Comparison of ENCODE assay signal across 18 cellular contexts in genomic region chr16:62876133-62876532, GRCh38.
"Had no signal": no experiment of that assay in that cellular context is flagged by ENCODE, and none has a peak within 500 bp of the region (broad histone marks: within the 10 kb centered on the region; RNA-seq: fewer than 3 reads in every experiment).

No MANE protein-coding gene starts in this region.

- H3K36me3 ChIP-seq: SJCRH30 had no signal

- H3K27ac ChIP-seq: SJCRH30 had no signal

- H3K4me1 ChIP-seq: SJCRH30 had no signal

- H3K4me3 ChIP-seq: SJCRH30 had no signal

- DNase-seq: KBM-7, MV-4-11, NCI-H1048, NCI-H1105, NCI-H1417, NCI-H1436 treated with DMSO at 0.1 percent for 48 hours, NCI-H1694, NCI-H187 treated with DMSO at 0.1 percent for 48 hours, NCI-H2029 treated with DMSO at 0.1 percent for 48 hours, NCI-H2171 treated with DMSO at 0.1 percent for 48 hours, NCI-H2227 treated with DMSO at 0.1 percent for 48 hours, NCI-H524, NCI-H526 treated with DMSO at 0.1 percent for 48 hours, NCI-H748 treated with DMSO at 0.1 percent for 48 hours, RPMI8226, SHP77 treated with DMSO at 0.1 percent for 48 hours, SJCRH30 had no signal

- H3K27me3 ChIP-seq: SJCRH30 had no signal

- ATAC-seq: SK-N-SH treated with all-trans-retinoic acid at 6 μM for 48 hours had no signal

- H3K9me3 ChIP-seq: SJCRH30 had no signal
